Comparison of ENCODE assay signal across 8 cellular contexts in genomic region chr1:204407314-204407971, GRCh38. TPM values are rescaled to one million over a fixed set of nuclear protein-coding genes. Genes with fewer than 3 reads are reported as not detected.
DNase-seq lines count a peak whose midpoint lies in the region; ATAC-seq, FAIRE-seq and TF ChIP-seq lines count a peak whose summit lies in the region.

No MANE protein-coding gene starts in this region.

- H3K27ac ChIP-seq in kidney (ENCODE audit: low read depth in 2 of 2, low read length in 2 of 2), result no peak overlapping the region
- no peak overlapping the region for H3K27ac ChIP-seq in suprapubic skin

- FAIRE-seq in kidney (lab: Jason Lieb, UNC) (no peak), GM12891 (lab: Jason Lieb, UNC) (no peak)

- 3% methylated on average over 3 of the region's 3 CpGs for WGBS in suprapubic skin

- peaks cover 3 to 5% of the 10 kb centered on the region in 2 donors for H3K4me1 ChIP-seq in kidney (ENCODE audit: control insufficient read depth in 1 of 2, insufficient read depth in 1 of 2, low read depth in 1 of 2, low read length in 2 of 2)
- H3K4me1 ChIP-seq in suprapubic skin, result peaks cover 35% of the 10 kb centered on the region

- peak overlapping the region; percentile 98 to 99 for H3K9ac ChIP-seq in kidney (ENCODE audit: low read length in 2 of 2)

- H3K4me3 ChIP-seq in kidney (ENCODE audit: low read length in 2 of 2) (peak overlapping the region; percentile 90 to 98), suprapubic skin (peak overlapping the region; percentile 70)

- H3K4me3 Mint-ChIP-seq in activated CD4-positive, alpha-beta T cell treated with anti-CD3 and anti-CD28 coated beads, Interleukin-2, amount 10 ng/mL, durations not matched to agents 24 days and 14 days, result peak overlapping the region; percentile 97
- peak overlapping the region; percentile 98 for H3K4me3 Mint-ChIP-seq in activated naive CD8-positive, alpha-beta T cell

- no peak for TF ChIP-seq CTCF in kidney (IDR thresholded peaks at IDR 0.05; ENCODE audit: borderline replicate concordance, extremely low read depth, insufficient read depth)
- no peak for TF ChIP-seq CTCF in suprapubic skin (IDR thresholded peaks at IDR 0.05)

- no peak for TF ChIP-seq POLR2A in suprapubic skin (IDR thresholded peaks at IDR 0.05)
- TF ChIP-seq POLR2A in GM12891 (IDR thresholded peaks at IDR 0.05; ENCODE audit: low read depth, low read length), result no peak

- no peaks in the 10 kb centered on the region for H3K9me3 Mint-ChIP-seq in activated CD4-positive, alpha-beta T cell treated with anti-CD3 and anti-CD28 coated beads, Interleukin-2, amount 10 ng/mL, durations not matched to agents 24 days and 14 days
- no peaks in the 10 kb centered on the region for H3K9me3 Mint-ChIP-seq in activated naive CD8-positive, alpha-beta T cell (ENCODE audit: low read depth)

- no peaks in the 10 kb centered on the region for H3K9me3 ChIP-seq in kidney (ENCODE audit: control insufficient read depth in 1 of 2, low read length in 2 of 2)
- no peaks in the 10 kb centered on the region for H3K9me3 ChIP-seq in suprapubic skin

- no peak for ATAC-seq in GM19351 (IDR thresholded peaks at IDR 0.05; ENCODE audit: unreplicated experiment)

- peak overlapping the region; percentile 58 for H3K27ac Mint-ChIP-seq in activated CD4-positive, alpha-beta T cell treated with anti-CD3 and anti-CD28 coated beads, Interleukin-2, amount 10 ng/mL, durations not matched to agents 24 days and 14 days
- H3K27ac Mint-ChIP-seq in activated naive CD8-positive, alpha-beta T cell, result peak overlapping the region; percentile 98

- no peak for TF ChIP-seq EP300 in suprapubic skin (IDR thresholded peaks at IDR 0.05)

- DNase-seq in activated CD4-positive, alpha-beta T cell treated with anti-CD3 and anti-CD28 coated beads, Interleukin-2, amount 10 ng/mL, durations not matched to agents 24 days and 14 days, result no peak
- DNase-seq in activated CD4-positive, alpha-beta T cell treated with anti-CD3 and anti-CD28 coated beads, Interleukin-2, amount 50 U/mL, for 1 hour, result no peak
- DNase-seq in kidney (no peak), suprapubic skin (ENCODE audit: low spot score in 2 of 2) (no peak), NCI-H2081 (lab: John Stamatoyannopoulos, UW) (no peak), GM12891 (ENCODE audit: insufficient read length, low spot score) (no peak)

- intact Hi-C loops in activated CD4-positive, alpha-beta T cell treated with anti-CD3 and anti-CD28 coated beads, Interleukin-2, amount 10 ng/mL, durations not matched to agents 24 days and 14 days (cut with micrococcal nuclease), result loop anchor here (5.0 kb wide), 1 partner anchor 545 kb away; the partner anchor contains the start of gene SNRPE
- intact Hi-C loops in kidney (cut with DNase I), result no loop called here

- peaks cover 15% of the 10 kb centered on the region for H3K4me1 Mint-ChIP-seq in activated CD4-positive, alpha-beta T cell treated with anti-CD3 and anti-CD28 coated beads, Interleukin-2, amount 10 ng/mL, durations not matched to agents 24 days and 14 days
- H3K4me1 Mint-ChIP-seq in activated naive CD8-positive, alpha-beta T cell (ENCODE audit: low read depth), result peaks cover 34% of the 10 kb centered on the region

- H3K27me3 Mint-ChIP-seq in activated CD4-positive, alpha-beta T cell treated with anti-CD3 and anti-CD28 coated beads, Interleukin-2, amount 10 ng/mL, durations not matched to agents 24 days and 14 days, result no peaks in the 10 kb centered on the region
- H3K27me3 Mint-ChIP-seq in activated naive CD8-positive, alpha-beta T cell, result no peaks in the 10 kb centered on the region

- no peaks in the 10 kb centered on the region for H3K27me3 ChIP-seq in suprapubic skin

- peaks cover 10 to 13% of the 10 kb centered on the region in 2 donors for H3K36me3 ChIP-seq in kidney (ENCODE audit: control insufficient read depth in 1 of 2, insufficient read depth in 2 of 2, low read length in 2 of 2)
- H3K36me3 ChIP-seq in suprapubic skin, result peaks cover 25% of the 10 kb centered on the region

- peaks cover 60% of the 10 kb centered on the region for H3K36me3 Mint-ChIP-seq in activated CD4-positive, alpha-beta T cell treated with anti-CD3 and anti-CD28 coated beads, Interleukin-2, amount 10 ng/mL, durations not matched to agents 24 days and 14 days (ENCODE audit: low read depth)
- H3K36me3 Mint-ChIP-seq in activated naive CD8-positive, alpha-beta T cell, result peaks cover 18% of the 10 kb centered on the region

TF ChIP-seq in GM12891, 5 proteins besides CTCF, POLR2A, EP300 and RAD21:
- TF ChIP-seq TAF1 (IDR thresholded peaks at IDR 0.05; ENCODE audit: low read depth, low read length), result no peak
- no peak for TF ChIP-seq POU2F2 (IDR thresholded peaks at IDR 0.05; ENCODE audit: low read depth, low read length)
- TF ChIP-seq POLR2AphosphoS5 (IDR thresholded peaks at IDR 0.05; ENCODE audit: low read depth, low read length), result no peak
- TF ChIP-seq PAX5 (IDR thresholded peaks at IDR 0.05; ENCODE audit: insufficient read depth, low read length, severe bottlenecking), result no peak
- no peak for TF ChIP-seq SPI1 (IDR thresholded peaks at IDR 0.05; ENCODE audit: low read depth, low read length)
TF ChIP-seq in GM12891: peak in this region for 0.

RNA-seq across cellular contexts. Expression of gene PPP1R15B, which starts 4.2 kb away (rescaled TPM):
- 70.9 and 74.0 TPM in 2 replicates for total RNA-seq in activated CD4-positive, alpha-beta T cell treated with anti-CD3 and anti-CD28 coated beads, Interleukin-2, amount 10 ng/mL, durations not matched to agents 24 days and 14 days
- total RNA-seq in kidney (41.6 TPM), suprapubic skin (10 to 100 TPM; 51.2 to 66.4 (median 56.7) TPM)
- 12.3 TPM for polyA plus RNA-seq in kidney (ENCODE audit: insufficient read depth, low read depth, low replicate concordance)
- 11.2 TPM for polyA plus RNA-seq in GM12891 (2012; ENCODE audit: low read depth, missing spikeins)

RNA-seq across cellular contexts. Expression of gene PLEKHA6, which starts 47.7 kb away (rescaled TPM):
- 0.07 and 0.47 TPM in 2 replicates for total RNA-seq in activated CD4-positive, alpha-beta T cell treated with anti-CD3 and anti-CD28 coated beads, Interleukin-2, amount 10 ng/mL, durations not matched to agents 24 days and 14 days
- total RNA-seq in kidney (65.1 TPM), suprapubic skin (10 to 100 TPM in 3 of 4 donors, 1 to 10 TPM in 1; 3.7 to 15.4 (median 12.8) TPM)
- 17.5 TPM for polyA plus RNA-seq in kidney (ENCODE audit: insufficient read depth, low read depth, low replicate concordance)
- 0.33 TPM for polyA plus RNA-seq in GM12891 (2012; ENCODE audit: low read depth, missing spikeins)
